ENCODE assay signal across 7 cellular contexts in genomic region chr20:31587545-31588389, GRCh38.
DNase-seq lines count a peak whose midpoint lies in the region; ATAC-seq and TF ChIP-seq lines count a peak whose summit lies in the region.

No MANE protein-coding gene starts in this region.

- H3K36me3 ChIP-seq in GM06990 (ENCODE audit: control insufficient read depth, insufficient read depth, low read length) (no peaks in the 10 kb centered on the region), mucosa of rectum (ENCODE audit: control insufficient read depth in 2 of 2, insufficient read depth in 2 of 2, low read length in 2 of 2) (no peaks in the 10 kb centered on the region)
- H3K36me3 ChIP-seq in effector memory CD4-positive, alpha-beta T cell (ENCODE audit: control insufficient read depth, insufficient read depth, low read length), result no peaks in the 10 kb centered on the region

- no peaks in the 10 kb centered on the region for H3K9me3 ChIP-seq in effector memory CD4-positive, alpha-beta T cell (ENCODE audit: control insufficient read depth, low read length)
- no peaks in the 10 kb centered on the region for H3K9me3 ChIP-seq in mucosa of rectum (ENCODE audit: control insufficient read depth in 2 of 2, low read length in 2 of 2)

- H3K4me1 ChIP-seq in effector memory CD4-positive, alpha-beta T cell (ENCODE audit: control insufficient read depth, insufficient read depth, low read length, poor library complexity, severe bottlenecking), result peaks cover 8% of the 10 kb centered on the region
- peaks cover 7 to 8% of the 10 kb centered on the region in 2 donors for H3K4me1 ChIP-seq in mucosa of rectum (ENCODE audit: control insufficient read depth in 2 of 2, insufficient read depth in 2 of 2, low read length in 2 of 2)

- TF ChIP-seq CTCF in GM06990 (IDR thresholded peaks at IDR 0.05; ENCODE audit: insufficient read depth, low read length, poor library complexity, severe bottlenecking), result no peak

- DNase-seq in GM06990 (ENCODE audit: extremely low read depth, insufficient read length), result no peak
- DNase-seq in NCI-H524 (lab: John Stamatoyannopoulos, UW), result peak; percentile 75 to 92
- DNase-seq in effector memory CD4-positive, alpha-beta T cell, result no peak
- no peak for DNase-seq in effector CD4-positive, alpha-beta T cell
- DNase-seq in GF-D8 (lab: John Stamatoyannopoulos, UW), result no peak

- H3K27me3 ChIP-seq in GM06990 (replicated peaks; ENCODE audit: control insufficient read depth, insufficient read depth, low read length), result no peaks in the 10 kb centered on the region
- H3K27me3 ChIP-seq in effector memory CD4-positive, alpha-beta T cell (replicated peaks; ENCODE audit: control insufficient read depth, insufficient read depth, low read length, poor library complexity, severe bottlenecking), result peaks cover 12% of the 10 kb centered on the region
- no peaks in the 10 kb centered on the region for H3K27me3 ChIP-seq in mucosa of rectum (ENCODE audit: control insufficient read depth in 2 of 2, insufficient read depth in 2 of 2, low read length in 2 of 2)

- ATAC-seq in GM21367 (IDR thresholded peaks at IDR 0.05; ENCODE audit: unreplicated experiment), result no peak

- no peak overlapping the region for H3K27ac ChIP-seq in effector memory CD4-positive, alpha-beta T cell (ENCODE audit: insufficient read depth, low read length, poor library complexity, severe bottlenecking)
- peak overlapping the region; percentile 81 to 83 for H3K27ac ChIP-seq in mucosa of rectum (ENCODE audit: low read depth in 2 of 2, low read length in 2 of 2)

- peak overlapping the region; percentile 77 to 78 for H3K9ac ChIP-seq in mucosa of rectum (ENCODE audit: low read depth in 1 of 2, low read length in 2 of 2)

- H3K4me3 ChIP-seq in GM06990 (replicated peaks; ENCODE audit: low read depth, low read length), result peak overlapping the region; percentile 42
- H3K4me3 ChIP-seq in effector memory CD4-positive, alpha-beta T cell (ENCODE audit: insufficient read depth, low read depth, low read length, poor library complexity, severe bottlenecking), result peak overlapping the region; percentile 38
- peak overlapping the region; percentile 65 to 71 for H3K4me3 ChIP-seq in mucosa of rectum (ENCODE audit: low read length in 2 of 2)

Comparison
In these comparisons a context has a peak if more than half of its experiments do, and no peak if none do; other contexts are left out.
1. DNase-seq: peak in NCI-H524 (2 of 2); none in GM06990 (single experiment), effector memory CD4-positive, alpha-beta T cell (0 of 3), effector CD4-positive, alpha-beta T cell (single experiment) and GF-D8 (single experiment).
2. Peak in every context shown above with its lines, with median percentiles within 50 percentile points of each other: H3K4me3 ChIP-seq.